ENCODE assay signal across 8 cellular contexts in genomic region chr9:121640076-121640475, GRCh38. TPM values are rescaled to one million over a fixed set of nuclear protein-coding genes. Genes with fewer than 3 reads are reported as not detected.
DNase-seq lines count a peak whose midpoint lies in the region; ATAC-seq and TF ChIP-seq lines count a peak whose summit lies in the region.

No MANE protein-coding gene starts in this region.

- H3K4me3 ChIP-seq in choroid plexus epithelial cell (ENCODE audit: low read depth, low read length) (no peak overlapping the region), thoracic aorta (no peak overlapping the region)

- H3K27me3 ChIP-seq in thoracic aorta (replicated peaks; ENCODE audit: insufficient read depth): no peaks in the 10 kb centered on the region

- no peak overlapping the region for H3K27ac ChIP-seq in thoracic aorta

- peak; percentile 65 for TF ChIP-seq CTCF in choroid plexus epithelial cell (conservative IDR thresholded peaks at IDR 0.05; ENCODE audit: low read depth, low read length)
- peak; percentile 40 for TF ChIP-seq CTCF in thoracic aorta (IDR thresholded peaks at IDR 0.05)

- no peaks in the 10 kb centered on the region for H3K36me3 ChIP-seq in thoracic aorta

- H3K9me3 ChIP-seq in thoracic aorta: no peaks in the 10 kb centered on the region

- H3K4me1 ChIP-seq in thoracic aorta (ENCODE audit: control insufficient read depth in 1 of 2, low read depth in 2 of 2): peaks cover 7 to 38% of the 10 kb centered on the region in 2 donors

- DNase-seq in NOMO-1 (lab: John Stamatoyannopoulos, UW; ENCODE audit: unreplicated experiment in 2 of 2) (peak; percentile 19 to 24), NOMO-1 treated with dmso at 0.1 percent for 144 hours (lab: John Stamatoyannopoulos, UW; ENCODE audit: unreplicated experiment) (no peak), OCI-M1 (lab: John Stamatoyannopoulos, UW) (peak; percentile 54), choroid plexus epithelial cell (ENCODE audit: low read depth) (peak; percentile 27), medulla oblongata (ENCODE audit: extremely low spot score) (peak; percentile 65), thoracic aorta (ENCODE audit: low spot score) (no peak), NCI-H446 treated with DMSO at 0.1 percent for 48 hours (lab: John Stamatoyannopoulos, UW) (no peak)

- ATAC-seq in thoracic aorta (ENCODE audit: insufficient number of reproducible peaks, low FRiP score, low read depth): peak; percentile 12
- no peak for ATAC-seq in GM19395 (IDR thresholded peaks at IDR 0.05; ENCODE audit: unreplicated experiment)

RNA-seq across cellular contexts. Expression of gene DAB2IP, which starts 11.4 kb away (rescaled TPM):
- total RNA-seq in thoracic aorta: 100 to 1,000 TPM in 1 of 2 donors, 10 to 100 TPM in 1; 87.4 to 104 TPM

Comparison
In these comparisons a context has a peak if more than half of its experiments do, and no peak if none do; other contexts are left out.
1. DNase-seq: peak in NOMO-1 (2 of 2), OCI-M1 (single experiment), choroid plexus epithelial cell (single experiment) and medulla oblongata (single experiment); none in NOMO-1 treated with dmso at 0.1 percent for 144 hours (single experiment), thoracic aorta (single experiment) and NCI-H446 treated with DMSO at 0.1 percent for 48 hours (single experiment).